Comparison of ENCODE assay signal across 8 cellular contexts in genomic region chr12:78146365-78146772, GRCh38.
DNase-seq lines count a peak whose midpoint lies in the region; ATAC-seq, FAIRE-seq and TF ChIP-seq lines count a peak whose summit lies in the region.

No MANE protein-coding gene starts in this region.

- H3K9ac ChIP-seq in H1 (replicated peaks in 1 of 4; ENCODE audit: extremely low read depth in 1 of 4, low read depth in 3 of 4, low read length in 3 of 4), result no peak overlapping the region

- H2AFZ ChIP-seq in H1 (ENCODE audit: low read length) (no peak overlapping the region), osteoblast (ENCODE audit: low read length) (no peak overlapping the region)

- H3K9me3 ChIP-seq in H1 (ENCODE audit: insufficient read depth in 2 of 2, low read depth in 1 of 2, low read length in 1 of 2) (no peaks in the 10 kb centered on the region), osteoblast (ENCODE audit: low read depth, low read length) (no peaks in the 10 kb centered on the region)

- H3K56ac ChIP-seq in H1 (replicated peaks; ENCODE audit: insufficient read length, low read depth, low read length), result no peak overlapping the region

- TF ChIP-seq RAD21 in H1 (IDR thresholded peaks at IDR 0.05 in 1 of 2, conservative IDR thresholded peaks at IDR 0.05 in 1 of 2; ENCODE audit: low read depth in 2 of 2, low read length in 2 of 2), result peak; percentile 65 to 69

- H3K14ac ChIP-seq in H1 (ENCODE audit: insufficient read length), result no peak overlapping the region

- no peak overlapping the region for H2AK5ac ChIP-seq in H1 (ENCODE audit: low read depth, low read length)

- peaks cover 0 to 3% (median 2%) of the 10 kb centered on the region in 4 experiments; a peak in 2 of 7 replicates for H3K4me1 ChIP-seq in H1 (replicated peaks in 1 of 4; ENCODE audit: control insufficient read depth in 3 of 4, insufficient read depth in 4 of 4, low read length in 3 of 4)
- H3K4me1 ChIP-seq in osteoblast (ENCODE audit: insufficient read depth, low read length), result peaks cover 12% of the 10 kb centered on the region

- in situ Hi-C loops in GM13976 (cut with MboI; ENCODE audit: low sequenced_read_pairs, unreplicated experiment), result no loop called here

- CTCF ChIA-PET in AG04449 (lab: Yijun Ruan, JAX) (interaction anchor here (0.5 to 3.5 kb wide), 14 partner anchors 9 to 960 kb away, joined by 3 to 37 read pairs (median 5); no protein-coding TSS in a partner anchor), H1 (lab: Charles Lee; ENCODE audit: partially characterized antibody) (interaction anchor here (0.6 to 2.5 kb wide), 25 partner anchors 12 to 1573 kb away, joined by 3 to 13 read pairs (median 4); no protein-coding TSS in a partner anchor)

- H4K8ac ChIP-seq in H1 (ENCODE audit: extremely low read depth, insufficient read depth, low read length), result no peak overlapping the region

- H4K20me1 ChIP-seq in H1 (replicated peaks in 1 of 2; ENCODE audit: control insufficient read depth in 1 of 2, insufficient read depth in 2 of 2, low read length in 2 of 2) (no peaks in the 10 kb centered on the region), osteoblast (ENCODE audit: insufficient read depth, low read length) (no peaks in the 10 kb centered on the region)

- no peak overlapping the region for H3K18ac ChIP-seq in H1 (ENCODE audit: extremely low read depth, low read length)

- no peak for TF ChIP-seq EP300 in H1 (IDR thresholded peaks at IDR 0.05; ENCODE audit: borderline replicate concordance in 1 of 2, low read depth in 2 of 2, low read length in 2 of 2)

- H3K36me3 ChIP-seq in H1 (ENCODE audit: control insufficient read depth in 2 of 4, insufficient read depth in 4 of 4, low read length in 3 of 4), result no peaks in the 10 kb centered on the region
- peaks cover 21% of the 10 kb centered on the region for H3K36me3 ChIP-seq in osteoblast (ENCODE audit: insufficient read depth, low read length)

- no peaks in the 10 kb centered on the region for H3K79me1 ChIP-seq in H1 (ENCODE audit: low read depth, low read length)

- no peak overlapping the region for H2BK120ac ChIP-seq in H1 (replicated peaks; ENCODE audit: low read depth, low read length)

- no peak overlapping the region for H2BK12ac ChIP-seq in H1 (ENCODE audit: low read depth, low read length)

- H3K27ac ChIP-seq in H1 (ENCODE audit: low read depth, low read length), result no peak overlapping the region
- H3K27ac ChIP-seq in osteoblast (ENCODE audit: low read depth, low read length), result no peak overlapping the region

- TF ChIP-seq POLR2A in H1 (IDR thresholded peaks at IDR 0.05; ENCODE audit: control extremely low read depth in 1 of 2, low read depth in 2 of 2, low read length in 2 of 2), result no peak

- FAIRE-seq in H1 (lab: Jason Lieb, UNC), result peak; percentile 19

- no peak overlapping the region for H4K91ac ChIP-seq in H1 (replicated peaks; ENCODE audit: insufficient read length, low read length)

- H3K23ac ChIP-seq in H1 (ENCODE audit: insufficient read length), result no peak overlapping the region

- H3K4me2 ChIP-seq in H1 (ENCODE audit: insufficient read depth in 1 of 2, low read depth in 2 of 2, low read length in 2 of 2), result no peak overlapping the region
- H3K4me2 ChIP-seq in osteoblast (ENCODE audit: insufficient read depth, low read length), result no peak overlapping the region

- POLR2A ChIA-PET in AG04449 (lab: Yijun Ruan, JAX), result no interaction called here
- POLR2A ChIA-PET in H1 (lab: Charles Lee; ENCODE audit: partially characterized antibody), result no interaction called here

- peak; percentile 54 for TF ChIP-seq CTCF in AG04449 (IDR thresholded peaks at IDR 0.05; ENCODE audit: insufficient read depth, low read length, missing control alignments)
- TF ChIP-seq CTCF in GM13976 (IDR thresholded peaks at IDR 0.05; ENCODE audit: borderline replicate concordance, control extremely low read depth, extremely low read depth, insufficient read depth, missing control alignments), result peak; percentile 53
- TF ChIP-seq CTCF in H1 (IDR thresholded peaks at IDR 0.05; ENCODE audit: control extremely low read depth in 1 of 3, insufficient read depth in 1 of 3, low read depth in 1 of 3, low read length in 3 of 3), result peak in 2 of 3 experiments; percentile 37 to 56; a peak in 2 of 4 replicates
- peak; percentile 73 for TF ChIP-seq CTCF in osteoblast (IDR thresholded peaks at IDR 0.05; ENCODE audit: extremely low read depth, low read depth, low read length)

- no peak overlapping the region for H2BK15ac ChIP-seq in H1 (ENCODE audit: low read length)

- no peak overlapping the region for H2BK5ac ChIP-seq in H1 (ENCODE audit: low read depth, low read length)

- H3K4me3 ChIP-seq in AG04449 (ENCODE audit: low read depth, low read length) (no peak overlapping the region), H1 (ENCODE audit: extremely low read depth in 1 of 4, insufficient read depth in 2 of 4, low read depth in 3 of 4, low read length in 4 of 4) (no peak overlapping the region), osteoblast (ENCODE audit: insufficient read depth, low read length) (no peak overlapping the region)

- no peak overlapping the region for H4K5ac ChIP-seq in H1 (ENCODE audit: insufficient read length, low read depth, low read length)

- no peaks in the 10 kb centered on the region for H3K27me3 ChIP-seq in H1 (replicated peaks in 1 of 4; ENCODE audit: control insufficient read depth in 3 of 4, extremely low read depth in 1 of 4, insufficient read depth in 3 of 4, low read length in 3 of 4)
- H3K27me3 ChIP-seq in osteoblast (ENCODE audit: insufficient read depth, low read length), result no peaks in the 10 kb centered on the region

- H2BK20ac ChIP-seq in H1 (ENCODE audit: low read length), result no peak overlapping the region

- no peak overlapping the region for H3K4ac ChIP-seq in H1 (replicated peaks; ENCODE audit: insufficient read length, low read depth, low read length)

- H3K23me2 ChIP-seq in H1 (ENCODE audit: low read depth, low read length), result no peaks in the 10 kb centered on the region

- DNase-seq in AG04449 (ENCODE audit: low read depth, low spot score) (no peak), GM13976 (ENCODE audit: low spot score) (peak; percentile 11), NCI-H748 treated with DMSO at 0.1 percent for 48 hours (lab: John Stamatoyannopoulos, UW) (peak; percentile 33), H1 (ENCODE audit: low read depth in 1 of 2, low spot score in 2 of 2) (no peak), osteoblast (ENCODE audit: insufficient read length, low spot score, missing footprints) (peak; percentile 63)
- DNase-seq in activated CD8-positive, alpha-beta memory T cell treated with anti-CD3 and anti-CD28 coated beads for 24 hours, result no peak
- no peak for DNase-seq in activated T-cell treated with anti-CD3 and anti-CD28 coated beads, Interleukin-2, amount 50 U/mL, for 1 hour

- H3K79me2 ChIP-seq in H1 (ENCODE audit: control insufficient read depth in 1 of 2, insufficient read depth in 2 of 2, low read length in 2 of 2), result no peaks in the 10 kb centered on the region
- no peaks in the 10 kb centered on the region for H3K79me2 ChIP-seq in osteoblast (ENCODE audit: insufficient read depth, low read length)

- ATAC-seq in HG03354 (IDR thresholded peaks at IDR 0.05; ENCODE audit: poor library complexity, severe bottlenecking, unreplicated experiment), result peak; percentile 83

TF ChIP-seq in H1, 55 proteins besides CTCF, POLR2A, EP300 and RAD21:
- no peak for TF ChIP-seq BACH1 (IDR thresholded peaks at IDR 0.05; ENCODE audit: low read length)
- TF ChIP-seq CBX8 (IDR thresholded peaks at IDR 0.05; ENCODE audit: borderline replicate concordance, low read depth, low read length), result no peak
- no peak for TF ChIP-seq CHD1 (IDR thresholded peaks at IDR 0.05; ENCODE audit: low read depth, low read length)
- TF ChIP-seq SIRT6 (IDR thresholded peaks at IDR 0.05; ENCODE audit: low read length), result no peak
- no peak for TF ChIP-seq SIN3A (conservative IDR thresholded peaks at IDR 0.05 in 1 of 2, IDR thresholded peaks at IDR 0.05 in 1 of 2; ENCODE audit: low read depth in 1 of 2, low read length in 2 of 2)
- no peak for TF ChIP-seq SP2 (IDR thresholded peaks at IDR 0.05; ENCODE audit: low read length)
- TF ChIP-seq RBBP5 (IDR thresholded peaks at IDR 0.05; ENCODE audit: borderline replicate concordance, low read depth, low read length), result no peak
- no peak for TF ChIP-seq KDM5A (IDR thresholded peaks at IDR 0.05; ENCODE audit: low read length)
- TF ChIP-seq POU5F1 (IDR thresholded peaks at IDR 0.05; ENCODE audit: low read depth, low read length), result no peak
- no peak for TF ChIP-seq SRF (IDR thresholded peaks at IDR 0.05; ENCODE audit: low read depth, low read length)
- no peak for TF ChIP-seq BCL11A (IDR thresholded peaks at IDR 0.05; ENCODE audit: low read depth in 2 of 2, low read length in 2 of 2)
- TF ChIP-seq GABPA (IDR thresholded peaks at IDR 0.05; ENCODE audit: borderline replicate concordance, insufficient read depth, low read length), result no peak
- TF ChIP-seq SP4 (IDR thresholded peaks at IDR 0.05; ENCODE audit: low read length), result no peak
- no peak for TF ChIP-seq TAF1 (IDR thresholded peaks at IDR 0.05; ENCODE audit: low read depth, low read length)
- no peak for TF ChIP-seq TBP (IDR thresholded peaks at IDR 0.05; ENCODE audit: low read depth, low read length)

Comparison
In these comparisons a context has a peak if more than half of its experiments do, and no peak if none do; other contexts are left out.
1. DNase-seq: peak in GM13976 (single experiment), NCI-H748 treated with DMSO at 0.1 percent for 48 hours (single experiment) and osteoblast (single experiment); none in AG04449 (single experiment), H1 (0 of 2), activated CD8-positive, alpha-beta memory T cell treated with anti-CD3 and anti-CD28 coated beads for 24 hours (single experiment) and activated T-cell treated with anti-CD3 and anti-CD28 coated beads, Interleukin-2, amount 50 U/mL, for 1 hour (single experiment).
2. Peak in every context shown above with its lines, with median percentiles within 50 percentile points of each other: CTCF ChIP-seq.